20 cellular contexts compared by ENCODE assay signal in the genomic region with DNA sequence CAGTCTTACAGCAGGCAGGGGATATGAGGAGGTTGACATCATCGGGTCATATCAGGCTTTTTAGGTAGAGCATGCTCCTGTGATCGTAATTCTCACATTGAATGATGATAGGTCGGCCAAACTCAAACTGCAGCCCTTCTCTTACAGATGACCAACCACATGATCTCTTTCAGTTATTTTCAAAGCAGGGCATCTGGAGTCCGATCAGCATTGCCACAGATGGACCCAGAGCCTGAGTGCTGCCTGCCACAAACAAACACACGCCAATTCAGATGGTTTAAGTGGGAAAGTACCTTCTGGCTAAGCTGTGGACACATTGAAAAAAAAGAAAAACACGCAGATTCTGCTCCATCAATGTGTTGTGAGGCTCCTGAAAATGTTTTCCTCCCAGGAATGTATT. TPM values are rescaled to one million over a fixed set of nuclear protein-coding genes. Genes with fewer than 3 reads are reported as not detected.
DNase-seq lines count a peak whose midpoint lies in the region; ATAC-seq and TF ChIP-seq lines count a peak whose summit lies in the region.
"Had no signal": no experiment of that assay in that cellular context is flagged by ENCODE, and none has a peak within 500 bp of the region (broad histone marks: within the 10 kb centered on the region; RNA-seq: fewer than 3 reads in every experiment).

No MANE protein-coding gene starts in this region.

- DNase-seq in NAMALWA (ENCODE audit: low spot score) (peak; percentile 37), left lobe of liver (ENCODE audit: low spot score) (peak; percentile 46), substantia nigra (lab: John Stamatoyannopoulos, UW) (peak in 9 of 49 donors; percentile 8 to 48 (median 29)), smooth muscle cell (lab: John Stamatoyannopoulos, UW; ENCODE audit: unreplicated experiment) (no peak), cortex of kidney (lab: John Stamatoyannopoulos, UW) (no peak)
- no peak for DNase-seq in activated CD4-positive, CD25-positive, alpha-beta regulatory T cell (lab: John Stamatoyannopoulos, UW)
- DNase-seq: ACHN; AML-193; CD4-positive, alpha-beta memory T cell; GM23248; MV-4-11; NCI-H1436 treated with DMSO at 0.1 percent for 48 hours; NCI-H2081; NCI-H510A; Peyer's patch had no signal

- H3K27ac ChIP-seq in substantia nigra (ENCODE audit: low read depth, low read length, poor library complexity, severe bottlenecking) (peak overlapping the region; percentile 63), smooth muscle cell (ENCODE audit: low read depth) (no peak overlapping the region)
- H3K27ac ChIP-seq: GM23248, Peyer's patch had no signal

- no peak overlapping the region for H2AFZ ChIP-seq in smooth muscle cell (ENCODE audit: low read depth)
- H2AFZ ChIP-seq: GM23248 had no signal

- TF ChIP-seq CTCF in brain (conservative IDR thresholded peaks at IDR 0.05) (no peak), smooth muscle cell (IDR thresholded peaks at IDR 0.05; ENCODE audit: borderline replicate concordance, insufficient read depth, poor library complexity, severe bottlenecking) (no peak)

- peaks cover 72% of the 10 kb centered on the region for H3K4me1 Mint-ChIP-seq in brain
- H3K4me1 Mint-ChIP-seq: CD4-positive, alpha-beta memory T cell had no signal

- ATAC-seq in left lobe of liver (peak; percentile 63), HG02588 (IDR thresholded peaks at IDR 0.05; ENCODE audit: unreplicated experiment) (no peak)
- ATAC-seq: HCT116, K562, Right ventricle myocardium inferior had no signal

- no peaks in the 10 kb centered on the region for H3K9me3 Mint-ChIP-seq in brain

- H3F3A ChIP-seq in smooth muscle cell (ENCODE audit: low read depth), result no peaks in the 10 kb centered on the region

- H3K9ac ChIP-seq in smooth muscle cell (ENCODE audit: low read depth), result no peak overlapping the region
- H3K9ac ChIP-seq: GM23248 had no signal

- H4K20me1 ChIP-seq in smooth muscle cell (ENCODE audit: low read depth), result no peaks in the 10 kb centered on the region

- no peak overlapping the region for H3K4me3 ChIP-seq in smooth muscle cell
- H3K4me3 ChIP-seq: GM23248, K562, Peyer's patch had no signal

- WGBS in smooth muscle cell (ENCODE audit: low lambda C conversion rate), result 88% methylated on average over 6 of the region's 6 CpGs

- H3K9me3 ChIP-seq in smooth muscle cell (replicated peaks; ENCODE audit: low read depth), result no peaks in the 10 kb centered on the region
- H3K9me3 ChIP-seq: Peyer's patch had no signal

- no peaks in the 10 kb centered on the region for H3K4me1 ChIP-seq in smooth muscle cell (ENCODE audit: low read depth)
- H3K4me1 ChIP-seq: Peyer's patch had no signal

- H3K36me3 ChIP-seq in smooth muscle cell (ENCODE audit: low read depth), result no peaks in the 10 kb centered on the region
- H3K36me3 ChIP-seq: Peyer's patch had no signal

- H3K27me3 Mint-ChIP-seq in brain, result no peaks in the 10 kb centered on the region
- H3K27me3 Mint-ChIP-seq: CD4-positive, alpha-beta memory T cell had no signal

- peaks cover 4% of the 10 kb centered on the region for H3K27me3 ChIP-seq in smooth muscle cell (ENCODE audit: low read depth)
- H3K27me3 ChIP-seq: Peyer's patch had no signal

- no peaks in the 10 kb centered on the region for H3K79me2 ChIP-seq in smooth muscle cell (ENCODE audit: low read depth)

- H3K27ac Mint-ChIP-seq in brain, result peak overlapping the region in 4 of 5 experiments; percentile 6 to 76 (median 66)
- H3K27ac Mint-ChIP-seq: CD4-positive, alpha-beta memory T cell had no signal

- H3K4me2 ChIP-seq in smooth muscle cell, result no peak overlapping the region

- H3K36me3 Mint-ChIP-seq in brain, result peaks cover 4% of the 10 kb centered on the region
- H3K36me3 Mint-ChIP-seq: CD4-positive, alpha-beta memory T cell had no signal

- H3K4me3 Mint-ChIP-seq in brain, result peak overlapping the region in 1 of 5 experiments; percentile 12
- H3K4me3 Mint-ChIP-seq: CD4-positive, alpha-beta memory T cell had no signal

RNA-seq across cellular contexts. Expression of gene ARPP21, which starts 31.1 kb away (rescaled TPM):
- polyA plus RNA-seq in brain (ENCODE audit: insufficient read depth, low read depth, low replicate concordance) (9.4 TPM), smooth muscle cell (not detected in 2 replicates)
- total RNA-seq in left lobe of liver (0.63 TPM), smooth muscle cell (not detected in 2 replicates)
- total RNA-seq: CD4-positive, alpha-beta memory T cell; GM23248; K562; Right ventricle myocardium inferior had no signal
- polyA plus RNA-seq: CD4-positive, alpha-beta memory T cell; GM23248; K562 had no signal

Comparison
In these comparisons a context has a peak if more than half of its experiments do, and no peak if none do; other contexts are left out.
1. DNase-seq: peak in NAMALWA (single experiment) and left lobe of liver (single experiment); none in smooth muscle cell (single experiment), activated CD4-positive, CD25-positive, alpha-beta regulatory T cell (0 of 4) and cortex of kidney (single experiment).